9 cellular contexts compared by ENCODE assay signal in genomic region chr6:49463612-49463967, GRCh38. TPM values are rescaled to one million over a fixed set of nuclear protein-coding genes. Genes with fewer than 3 reads are reported as not detected.
DNase-seq lines count a peak whose midpoint lies in the region; ATAC-seq, FAIRE-seq and TF ChIP-seq lines count a peak whose summit lies in the region.
"Had no signal": no experiment of that assay in that cellular context is flagged by ENCODE, and none has a peak within 500 bp of the region (broad histone marks: within the 10 kb centered on the region; RNA-seq: fewer than 3 reads in every experiment).

No MANE protein-coding gene starts in this region.

- CTCF ChIA-PET in HepG2 (lab: Yijun Ruan, JAX; ENCODE audit: low intra/inter-chr PET ratio, low total read pairs): no interaction called here

- H3K4me3 ChIP-seq in HepG2 (replicated peaks in 1 of 3; ENCODE audit: insufficient read depth in 1 of 3, low read depth in 2 of 3, low read length in 3 of 3): peak overlapping the region; percentile 83 to 96 (median 91)
- H3K4me3 ChIP-seq in upper lobe of left lung: peak overlapping the region; percentile 45 to 82 (median 75)

- TF ChIP-seq EP300 in HepG2 (IDR thresholded peaks at IDR 0.05; ENCODE audit: low read depth in 2 of 2, low read length in 2 of 2) (no peak), HepG2 (CRISPR knock-in tag; IDR thresholded peaks at IDR 0.05; ENCODE audit: borderline replicate concordance) (no peak), upper lobe of left lung (IDR thresholded peaks at IDR 0.05) (no peak)

- TF ChIP-seq CTCF in HepG2 (CRISPR knock-in tag; IDR thresholded peaks at IDR 0.05) (no peak), upper lobe of left lung (IDR thresholded peaks at IDR 0.05) (no peak)

- POLR2A ChIA-PET in HepG2 (lab: Yijun Ruan, JAX): no interaction called here

- no peak for TF ChIP-seq RAD21 in HepG2 (CRISPR knock-in tag; IDR thresholded peaks at IDR 0.05)

- BruUV-seq in HepG2 (replicated peaks; lab: Mats Ljungman, UMichigan): TSS peak; percentile 90

- no peak for TF ChIP-seq POLR2A in HepG2 (IDR thresholded peaks at IDR 0.05; ENCODE audit: insufficient read depth in 1 of 2, low read depth in 2 of 2, low read length in 2 of 2)
- TF ChIP-seq POLR2A in upper lobe of left lung (IDR thresholded peaks at IDR 0.05): no peak

- in situ Hi-C loops in HepG2 (cut with HindIII; ENCODE audit: extremely low pct_ligation_motif_present, low pct_unique_long_range_greater_than_20kb): no loop called here

- peaks cover 26% of the 10 kb centered on the region for H3K36me3 Mint-ChIP-seq in activated T-helper 17 cell treated with anti-CD3 and anti-CD28 coated beads, Interleukin-2, amount 50 U/mL, for 72 hours (ENCODE audit: low read depth)

- H4K20me1 ChIP-seq in HepG2 (ENCODE audit: insufficient read depth, low read length): no peaks in the 10 kb centered on the region

- 1% methylated on average over 4 of the region's 4 CpGs for WGBS in HepG2 (ENCODE audit: low lambda C conversion rate)
- WGBS in upper lobe of left lung, 2 donors: 0 to 2% methylated on average over 4 of the region's 4 CpGs

- H3K9me3 ChIP-seq in HepG2 (ENCODE audit: low read length): no peaks in the 10 kb centered on the region
- H3K9me3 ChIP-seq in upper lobe of left lung: no peaks in the 10 kb centered on the region

- no peaks in the 10 kb centered on the region for H3K27me3 Mint-ChIP-seq in activated T-helper 17 cell treated with anti-CD3 and anti-CD28 coated beads, Interleukin-2, amount 50 U/mL, for 72 hours

- intact Hi-C loops in HepG2 (cut with micrococcal nuclease; ENCODE audit: unreplicated experiment): loop anchor here (1.0 to 2.0 kb wide), 6 partner anchors 46 to 385 kb away; no protein-coding TSS in a partner anchor

- ATAC-seq in GM18511 (IDR thresholded peaks at IDR 0.05; ENCODE audit: unreplicated experiment): peak; percentile 6
- peak; percentile 3 for ATAC-seq in HG02943 (IDR thresholded peaks at IDR 0.05; ENCODE audit: low read depth, unreplicated experiment)
- peak; percentile 6 for ATAC-seq in activated T-helper 17 cell treated with anti-CD3 and anti-CD28 coated beads, Interleukin-2, amount 50 U/mL, for 72 hours (replicated peaks)
- ATAC-seq in HepG2: peak; percentile 14
- ATAC-seq in upper lobe of left lung (ENCODE audit: low FRiP score in 2 of 2): no peak

- H3K9ac ChIP-seq in HepG2 (ENCODE audit: insufficient read depth, low read depth, low read length): peak overlapping the region; percentile 90

- peak overlapping the region; percentile 77 for H3K4me2 ChIP-seq in HepG2 (ENCODE audit: low read depth, low read length)

- peak overlapping the region; percentile 78 for H2AFZ ChIP-seq in HepG2 (ENCODE audit: low read length)

- H3K4me3 Mint-ChIP-seq in activated T-helper 17 cell treated with anti-CD3 and anti-CD28 coated beads, Interleukin-2, amount 50 U/mL, for 72 hours: peak overlapping the region; percentile 95

- H3K27ac ChIP-seq in HepG2 (ENCODE audit: extremely low read length, insufficient read depth, low read length) (peak overlapping the region; percentile 65), upper lobe of left lung (peak overlapping the region; percentile 49 to 90 (median 88))

- H3K79me2 ChIP-seq in HepG2 (ENCODE audit: insufficient read depth, low read length): peaks cover 69% of the 10 kb centered on the region

- no peak for DNase-seq in HepG2 (ENCODE audit: low spot score)
- DNase-seq in upper lobe of left lung: no peak
- no peak for DNase-seq in stimulated activated CD4-positive, alpha-beta T cell treated with anti-CD3 and anti-CD28 coated beads, Interleukin-1b, Interleukin-23, amount 100 ng/mL, for 48 hours
- no peak for DNase-seq in activated effector memory CD4-positive, alpha-beta T cell treated with anti-CD3 and anti-CD28 coated beads, Interleukin-2, amount 50 U/mL, for 16 hours

- no peaks in the 10 kb centered on the region for H3K9me3 Mint-ChIP-seq in activated T-helper 17 cell treated with anti-CD3 and anti-CD28 coated beads, Interleukin-2, amount 50 U/mL, for 72 hours

- peaks cover 24% of the 10 kb centered on the region for H3K4me1 Mint-ChIP-seq in activated T-helper 17 cell treated with anti-CD3 and anti-CD28 coated beads, Interleukin-2, amount 50 U/mL, for 72 hours

- peaks cover 36% of the 10 kb centered on the region for H3K4me1 ChIP-seq in HepG2 (ENCODE audit: insufficient read depth, low read length)
- H3K4me1 ChIP-seq in upper lobe of left lung: peaks cover 21 to 37% (median 29%) of the 10 kb centered on the region in 4 donors

- H3K36me3 ChIP-seq in HepG2 (replicated peaks in 1 of 2; ENCODE audit: control insufficient read depth in 1 of 2, insufficient read depth in 2 of 2, low read length in 2 of 2) (peaks cover 0 to 7% of the 10 kb centered on the region in 2 experiments; a peak in 1 of 5 replicates), upper lobe of left lung (peaks cover 0 to 6% (median 0%) of the 10 kb centered on the region in 4 donors)

- H3K27me3 ChIP-seq in HepG2 (ENCODE audit: control insufficient read depth in 1 of 2, insufficient read depth in 2 of 2, low read length in 2 of 2): no peaks in the 10 kb centered on the region; a peak in 1 of 5 replicates
- no peaks in the 10 kb centered on the region for H3K27me3 ChIP-seq in upper lobe of left lung

- peak overlapping the region; percentile 93 for H3K27ac Mint-ChIP-seq in activated T-helper 17 cell treated with anti-CD3 and anti-CD28 coated beads, Interleukin-2, amount 50 U/mL, for 72 hours

- FAIRE-seq in HepG2 (lab: Jason Lieb, UNC): no peak

RNA-seq across cellular contexts. Expression of gene CENPQ, which starts 0.4 kb away (rescaled TPM):
- 10 to 100 TPM; 12.0 to 19.0 TPM for total RNA-seq in activated T-helper 17 cell treated with anti-CD3 and anti-CD28 coated beads, Interleukin-2, amount 50 U/mL, for 72 hours
- total RNA-seq in HepG2 (2016; rRNA removed; fragmentation: Illumina TruSeq; extraction: Trizol) (20.1 and 29.4 TPM in 2 replicates), upper lobe of left lung (1 to 10 TPM in 4 of 6 donors, under 1 TPM in 1, not detected in 1; 0.22 to 4.1 (median 3.6) TPM)
- total RNA-seq in HepG2 (2016; cell fraction: cytosol; rRNA removed; fragmentation: Illumina TruSeq; extraction: Trizol; ENCODE audit: low read depth): 7.2 and 8.1 TPM in 2 replicates
- 21.6 and 28.9 TPM in 2 replicates for total RNA-seq in HepG2 (2016; cell fraction: insoluble cytoplasmic fraction; rRNA removed; fragmentation: Illumina TruSeq; extraction: Trizol)
- total RNA-seq in HepG2 (2016; cell fraction: membrane; rRNA removed; fragmentation: Illumina TruSeq; extraction: Trizol): 13.4 and 15.9 TPM in 2 replicates
- 14.3 and 14.9 TPM in 2 replicates for total RNA-seq in HepG2 (2016; cell fraction: nucleus; rRNA removed; fragmentation: Illumina TruSeq; extraction: Trizol)
- 5.5 and 9.1 TPM in 2 replicates for polyA plus RNA-seq in HepG2 (2011; rRNA removed)
- 2.6 and 4.3 TPM in 2 replicates for polyA plus RNA-seq in HepG2 (2011; cell fraction: cytosol; rRNA removed)
- polyA plus RNA-seq in HepG2 (2011; cell fraction: nucleus; rRNA removed): 1.6 TPM in 2 replicates
- polyA plus RNA-seq in HepG2 (2012): 6.6 and 10.3 TPM in 2 replicates
- 2.2 and 2.6 TPM in 2 replicates for polyA plus RNA-seq in HepG2 (2016; cell fraction: cytosol; fragmentation: Illumina TruSeq; extraction: Trizol; ENCODE audit: low read depth)
- polyA plus RNA-seq in HepG2 (2016; cell fraction: insoluble cytoplasmic fraction; fragmentation: Illumina TruSeq; extraction: Trizol; ENCODE audit: low read depth): 27.0 and 27.3 TPM in 2 replicates
- polyA plus RNA-seq in HepG2 (2016; cell fraction: membrane; fragmentation: Illumina TruSeq; extraction: Trizol; ENCODE audit: low read depth): 4.6 and 4.7 TPM in 2 replicates
- 16.3 and 19.0 TPM in 2 replicates for polyA plus RNA-seq in HepG2 (2016; cell fraction: nucleus; fragmentation: Illumina TruSeq; extraction: Trizol; ENCODE audit: insufficient read depth, low read depth)
- polyA minus RNA-seq in HepG2 (2011; rRNA and poly(A)+ RNA removed; ENCODE audit: low replicate concordance): 1.6 and 1.7 TPM in 2 replicates
- polyA minus RNA-seq in HepG2 (2011; cell fraction: cytosol; rRNA and poly(A)+ RNA removed): 2.9 and 3.0 TPM in 2 replicates
- polyA minus RNA-seq in HepG2 (2011; cell fraction: nucleus; rRNA and poly(A)+ RNA removed): 4.1 and 6.4 TPM in 2 replicates

RNA-seq across cellular contexts. Expression of gene MMUT, which starts 0.5 kb away (rescaled TPM):
- 10 to 100 TPM; 19.6 to 19.8 TPM for total RNA-seq in activated T-helper 17 cell treated with anti-CD3 and anti-CD28 coated beads, Interleukin-2, amount 50 U/mL, for 72 hours
- total RNA-seq in HepG2 (2016; rRNA removed; fragmentation: Illumina TruSeq; extraction: Trizol): 15.8 and 20.5 TPM in 2 replicates
- total RNA-seq in HepG2 (2016; cell fraction: cytosol; rRNA removed; fragmentation: Illumina TruSeq; extraction: Trizol; ENCODE audit: low read depth): 1.8 and 1.9 TPM in 2 replicates
- 15.7 and 20.8 TPM in 2 replicates for total RNA-seq in HepG2 (2016; cell fraction: insoluble cytoplasmic fraction; rRNA removed; fragmentation: Illumina TruSeq; extraction: Trizol)
- total RNA-seq in HepG2 (2016; cell fraction: membrane; rRNA removed; fragmentation: Illumina TruSeq; extraction: Trizol): 4.1 and 5.0 TPM in 2 replicates
- total RNA-seq in HepG2 (2016; cell fraction: nucleus; rRNA removed; fragmentation: Illumina TruSeq; extraction: Trizol): 18.3 and 24.5 TPM in 2 replicates
- 14.6 and 16.1 TPM in 2 replicates for polyA plus RNA-seq in HepG2 (2011; rRNA removed)
- 7.5 and 11.5 TPM in 2 replicates for polyA plus RNA-seq in HepG2 (2011; cell fraction: cytosol; rRNA removed)
- polyA plus RNA-seq in HepG2 (2011; cell fraction: nucleus; rRNA removed): 8.1 and 9.6 TPM in 2 replicates
- 19.6 and 28.3 TPM in 2 replicates for polyA plus RNA-seq in HepG2 (2012)
- 1.3 and 1.4 TPM in 2 replicates for polyA plus RNA-seq in HepG2 (2016; cell fraction: cytosol; fragmentation: Illumina TruSeq; extraction: Trizol; ENCODE audit: low read depth)
- polyA plus RNA-seq in HepG2 (2016; cell fraction: insoluble cytoplasmic fraction; fragmentation: Illumina TruSeq; extraction: Trizol; ENCODE audit: low read depth): 15.0 and 15.9 TPM in 2 replicates
- 2.2 and 2.7 TPM in 2 replicates for polyA plus RNA-seq in HepG2 (2016; cell fraction: membrane; fragmentation: Illumina TruSeq; extraction: Trizol; ENCODE audit: low read depth)
- 22.7 and 24.8 TPM in 2 replicates for polyA plus RNA-seq in HepG2 (2016; cell fraction: nucleus; fragmentation: Illumina TruSeq; extraction: Trizol; ENCODE audit: insufficient read depth, low read depth)
- polyA minus RNA-seq in HepG2 (2011; rRNA and poly(A)+ RNA removed; ENCODE audit: low replicate concordance): 7.0 and 10.2 TPM in 2 replicates
- 11.9 and 13.3 TPM in 2 replicates for polyA minus RNA-seq in HepG2 (2011; cell fraction: cytosol; rRNA and poly(A)+ RNA removed)
- polyA minus RNA-seq in HepG2 (2011; cell fraction: nucleus; rRNA and poly(A)+ RNA removed): 16.4 and 20.9 TPM in 2 replicates
- total RNA-seq in upper lobe of left lung: 10 to 100 TPM in 4 of 6 donors, 1 to 10 TPM in 2; 8.0 to 26.6 (median 17.2) TPM

RNA-seq across cellular contexts. Expression of gene GLYATL3, which starts 36.1 kb away (rescaled TPM):
- not detected for total RNA-seq in activated T-helper 17 cell treated with anti-CD3 and anti-CD28 coated beads, Interleukin-2, amount 50 U/mL, for 72 hours
- total RNA-seq in HepG2 (2016; rRNA removed; fragmentation: Illumina TruSeq; extraction: Trizol) (not detected in 2 replicates), upper lobe of left lung (not detected)
- not detected in 2 replicates for total RNA-seq in HepG2 (2016; cell fraction: cytosol; rRNA removed; fragmentation: Illumina TruSeq; extraction: Trizol; ENCODE audit: low read depth)
- total RNA-seq in HepG2 (2016; cell fraction: insoluble cytoplasmic fraction; rRNA removed; fragmentation: Illumina TruSeq; extraction: Trizol): not detected in 2 replicates
- not detected in 2 replicates for total RNA-seq in HepG2 (2016; cell fraction: membrane; rRNA removed; fragmentation: Illumina TruSeq; extraction: Trizol)
- not detected in 2 replicates for total RNA-seq in HepG2 (2016; cell fraction: nucleus; rRNA removed; fragmentation: Illumina TruSeq; extraction: Trizol)
- polyA plus RNA-seq in HepG2 (2011; rRNA removed): 0.05 TPM in 1 of 2 replicates, not detected in the other
- not detected in 2 replicates for polyA plus RNA-seq in HepG2 (2011; cell fraction: cytosol; rRNA removed)
- polyA plus RNA-seq in HepG2 (2011; cell fraction: nucleus; rRNA removed): not detected in 2 replicates
- polyA plus RNA-seq in HepG2 (2012): not detected in 2 replicates
- polyA plus RNA-seq in HepG2 (2016; cell fraction: cytosol; fragmentation: Illumina TruSeq; extraction: Trizol; ENCODE audit: low read depth): not detected in 2 replicates
- polyA plus RNA-seq in HepG2 (2016; cell fraction: insoluble cytoplasmic fraction; fragmentation: Illumina TruSeq; extraction: Trizol; ENCODE audit: low read depth): not detected in 2 replicates
- polyA plus RNA-seq in HepG2 (2016; cell fraction: membrane; fragmentation: Illumina TruSeq; extraction: Trizol; ENCODE audit: low read depth): not detected in 2 replicates
- not detected in 2 replicates for polyA plus RNA-seq in HepG2 (2016; cell fraction: nucleus; fragmentation: Illumina TruSeq; extraction: Trizol; ENCODE audit: insufficient read depth, low read depth)
- polyA minus RNA-seq in HepG2 (2011; rRNA and poly(A)+ RNA removed; ENCODE audit: low replicate concordance): not detected in 2 replicates
- not detected in 2 replicates for polyA minus RNA-seq in HepG2 (2011; cell fraction: cytosol; rRNA and poly(A)+ RNA removed)
- polyA minus RNA-seq in HepG2 (2011; cell fraction: nucleus; rRNA and poly(A)+ RNA removed): not detected in 2 replicates
- total RNA-seq: activated CD8-positive, alpha-beta memory T cell treated with anti-CD3 and anti-CD28 coated beads for 36 hours; subcutaneous adipose tissue had no signal

Comparison
In these comparisons a context has a peak if more than half of its experiments do, and no peak if none do; other contexts are left out.
1. ATAC-seq: peak in GM18511 (single experiment), HG02943 (single experiment), activated T-helper 17 cell treated with anti-CD3 and anti-CD28 coated beads, Interleukin-2, amount 50 U/mL, for 72 hours (single experiment) and HepG2 (single experiment); none in upper lobe of left lung (0 of 2).